33 cellular contexts compared by ENCODE assay signal in the genomic region with DNA sequence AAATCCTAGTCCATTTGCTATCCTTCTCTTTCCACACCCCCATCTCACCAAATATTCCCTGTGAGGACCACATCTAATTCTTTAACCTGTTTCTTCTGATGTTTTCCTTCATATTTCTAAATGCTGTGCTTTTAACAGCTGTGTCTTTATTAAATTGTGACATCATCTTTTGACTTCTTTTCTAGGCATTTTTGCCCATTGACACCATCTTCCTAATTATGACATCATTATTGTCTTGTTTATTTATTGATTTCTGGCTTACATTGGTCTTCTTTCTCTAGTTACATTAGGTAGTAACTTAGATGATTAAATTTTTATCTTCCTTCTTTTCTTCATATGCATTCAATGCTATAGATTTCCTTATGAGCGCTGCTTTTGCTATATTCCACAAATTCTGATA.
DNase-seq lines count a peak whose midpoint lies in the region; ATAC-seq, FAIRE-seq and TF ChIP-seq lines count a peak whose summit lies in the region.
"Had no signal": no experiment of that assay in that cellular context is flagged by ENCODE, and none has a peak within 500 bp of the region (broad histone marks: within the 10 kb centered on the region; RNA-seq: fewer than 3 reads in every experiment).

No MANE protein-coding gene starts in this region.

- ATAC-seq in HepG2: no peak
- no peak for ATAC-seq in right lobe of liver
- ATAC-seq in GM12878: no peak
- ATAC-seq in K562: no peak
- no peak for ATAC-seq in HG03025 (IDR thresholded peaks at IDR 0.05; ENCODE audit: low FRiP score, unreplicated experiment)
- ATAC-seq: A549; CD8-positive, alpha-beta T cell had no signal

- H3K9ac ChIP-seq in HepG2 (ENCODE audit: insufficient read depth, low read depth, low read length) (no peak overlapping the region), GM12878 (ENCODE audit: control insufficient read depth, insufficient read depth, low read length) (no peak overlapping the region), K562 (ENCODE audit: insufficient read depth in 1 of 2, low read depth in 2 of 2, low read length in 2 of 2) (no peak overlapping the region)
- H3K9ac ChIP-seq: BLaER1; BLaER1 treated with 17β-estradiol and CSF1 and Interleukin-3, amounts not matched to agents 10 nM and 100 nM had no signal

- RAD21 ChIA-PET in GM12878 (lab: Charles Lee; ENCODE audit: unreplicated experiment): no interaction called here

- intact Hi-C loops in HepG2 (cut with micrococcal nuclease; ENCODE audit: unreplicated experiment) (no loop called here), right lobe of liver (cut with DNase I) (no loop called here), GM12878 (cut with micrococcal nuclease; ENCODE audit: unreplicated experiment) (no loop called here), K562 (cut with micrococcal nuclease) (no loop called here)

- TF ChIP-seq EP300 in HepG2 (IDR thresholded peaks at IDR 0.05; ENCODE audit: low read depth in 2 of 2, low read length in 2 of 2): no peak
- TF ChIP-seq EP300 in HepG2 (CRISPR knock-in tag; IDR thresholded peaks at IDR 0.05; ENCODE audit: borderline replicate concordance): no peak
- TF ChIP-seq EP300 in GM12878 (IDR thresholded peaks at IDR 0.05; ENCODE audit: borderline replicate concordance in 1 of 2, control insufficient read depth in 1 of 2, low read depth in 2 of 2, low read length in 2 of 2): no peak
- no peak for TF ChIP-seq EP300 in K562 (IDR thresholded peaks at IDR 0.05; ENCODE audit: low read length)

- FAIRE-seq in HepG2 (lab: Jason Lieb, UNC): no peak
- no peak for FAIRE-seq in GM12878 (lab: Jason Lieb, UNC)
- no peak for FAIRE-seq in K562 (lab: Jason Lieb, UNC)
- FAIRE-seq: A549 had no signal

- H4K20me1 ChIP-seq in HepG2 (ENCODE audit: insufficient read depth, low read length) (no peaks in the 10 kb centered on the region), GM12878 (ENCODE audit: control insufficient read depth, insufficient read depth) (no peaks in the 10 kb centered on the region), K562 (replicated peaks; ENCODE audit: control insufficient read depth, insufficient read depth, low read length) (no peaks in the 10 kb centered on the region)
- H4K20me1 ChIP-seq: BLaER1; BLaER1 treated with 17β-estradiol and CSF1 and Interleukin-3, amounts not matched to agents 10 nM and 100 nM had no signal

- DNase-seq in HepG2 (ENCODE audit: low spot score) (no peak), right lobe of liver (no peak), GM12878 (ENCODE audit: low read depth, low spot score) (no peak), K562 (ENCODE audit: extremely low read depth in 1 of 4, low spot score in 3 of 4) (no peak), NCI-H187 (lab: John Stamatoyannopoulos, UW) (no peak), glomerular visceral epithelial cell (ENCODE audit: extremely low spot score) (no peak)
- DNase-seq: 8988T; ACHN; AML-193; BE2C; C1 segment of cervical spinal cord; Caco-2; Calu3; CD4-positive, alpha-beta memory T cell; CD4-positive, alpha-beta T cell; CD4-positive, CD25-positive, alpha-beta regulatory T cell; CD8-positive, alpha-beta memory T cell; CD8-positive, alpha-beta T cell; COR-L47; DMS 273 treated with DMSO at 0.1 percent for 48 hours; DMS153; DMS53; DMS79; DMS79 treated with DMSO at 0.1 percent for 48 hours; DND-41; EL had no signal

- TF ChIP-seq RAD21 in HepG2 (CRISPR knock-in tag; IDR thresholded peaks at IDR 0.05) (no peak), GM12878 (IDR thresholded peaks at IDR 0.05; ENCODE audit: insufficient read depth, low read depth, low read length) (no peak), K562 (CRISPR knock-in tag; conservative IDR thresholded peaks at IDR 0.05 in 1 of 2, IDR thresholded peaks at IDR 0.05 in 1 of 2) (no peak)

- H3K9me1 ChIP-seq in K562 (ENCODE audit: control insufficient read depth, insufficient read depth, low read length): no peaks in the 10 kb centered on the region

- TF ChIP-seq POLR2A in HepG2 (IDR thresholded peaks at IDR 0.05; ENCODE audit: insufficient read depth in 1 of 2, low read depth in 2 of 2, low read length in 2 of 2) (no peak), right lobe of liver (IDR thresholded peaks at IDR 0.05) (no peak), GM12878 (IDR thresholded peaks at IDR 0.05; ENCODE audit: low read depth, low read length) (no peak), K562 (conservative IDR thresholded peaks at IDR 0.05) (no peak)

- H3K79me2 ChIP-seq in HepG2 (ENCODE audit: insufficient read depth, low read length): no peaks in the 10 kb centered on the region
- no peaks in the 10 kb centered on the region for H3K79me2 ChIP-seq in GM12878 (ENCODE audit: control insufficient read depth, insufficient read depth, low read length)
- H3K79me2 ChIP-seq in K562 (ENCODE audit: control insufficient read depth, insufficient read depth, low read length): no peaks in the 10 kb centered on the region

- in situ Hi-C loops in HepG2 (cut with HindIII; ENCODE audit: extremely low pct_ligation_motif_present, low pct_unique_long_range_greater_than_20kb) (no loop called here), GM12878 (cut with MboI) (no loop called here), K562 (cut with MboI) (no loop called here)

- POLR2A ChIA-PET in HepG2 (lab: Yijun Ruan, JAX): no interaction called here
- POLR2A ChIA-PET in HEK293 (lab: Yijun Ruan, JAX): no interaction called here
- POLR2A ChIA-PET in GM12878 (lab: Charles Lee): no interaction called here
- POLR2A ChIA-PET in K562 (lab: Yijun Ruan, JAX): no interaction called here

- H3K36me3 ChIP-seq in HepG2 (replicated peaks in 1 of 2; ENCODE audit: control insufficient read depth in 1 of 2, insufficient read depth in 2 of 2, low read length in 2 of 2) (no peaks in the 10 kb centered on the region), right lobe of liver (no peaks in the 10 kb centered on the region), HEK293 (ENCODE audit: control insufficient read depth in 2 of 2, insufficient read depth in 1 of 2, low read length in 2 of 2) (no peaks in the 10 kb centered on the region), GM12878 (ENCODE audit: control insufficient read depth in 2 of 2, insufficient read depth in 2 of 2, low read length in 1 of 2) (no peaks in the 10 kb centered on the region), K562 (ENCODE audit: control insufficient read depth, insufficient read depth, low read length) (no peaks in the 10 kb centered on the region)
- H3K36me3 ChIP-seq: BE2C; BLaER1; BLaER1 treated with 17β-estradiol and CSF1 and Interleukin-3, amounts not matched to agents 10 nM and 100 nM had no signal

- CTCF ChIA-PET in HepG2 (lab: Yijun Ruan, JAX; ENCODE audit: low intra/inter-chr PET ratio, low total read pairs): no interaction called here
- CTCF ChIA-PET in HEK293 (lab: Yijun Ruan, JAX): no interaction called here
- CTCF ChIA-PET in GM12878 (lab: Yijun Ruan, JAX): no interaction called here
- CTCF ChIA-PET in K562 (lab: Yijun Ruan, JAX; ENCODE audit: low intra/inter-chr PET ratio): no interaction called here

- H3K27me3 ChIP-seq in HepG2 (ENCODE audit: control insufficient read depth in 1 of 2, insufficient read depth in 2 of 2, low read length in 2 of 2) (no peaks in the 10 kb centered on the region), right lobe of liver (no peaks in the 10 kb centered on the region), GM12878 (replicated peaks in 1 of 2; ENCODE audit: control insufficient read depth in 2 of 2, insufficient read depth in 2 of 2, low read length in 1 of 2) (no peaks in the 10 kb centered on the region), K562 (ENCODE audit: control insufficient read depth in 2 of 2, insufficient read depth in 2 of 2, low read length in 2 of 2) (no peaks in the 10 kb centered on the region)
- H3K27me3 ChIP-seq: BE2C; BLaER1; BLaER1 treated with 17β-estradiol and CSF1 and Interleukin-3, amounts not matched to agents 10 nM and 100 nM had no signal

- H2AFZ ChIP-seq in HepG2 (ENCODE audit: low read length) (no peak overlapping the region), GM12878 (ENCODE audit: control insufficient read depth, low read depth, low read length) (no peak overlapping the region), K562 (ENCODE audit: low read depth, low read length) (no peak overlapping the region)

- WGBS in HepG2 (ENCODE audit: low lambda C conversion rate): 3% methylated on average over 1 of the region's 1 CpG
- 73% methylated on average over 1 of the region's 1 CpG for WGBS in right lobe of liver (ENCODE audit: insufficient coverage, low coverage, low lambda C conversion rate, missing lambda C conversion rate)
- 37% methylated on average over 1 of the region's 1 CpG for WGBS in GM12878 (ENCODE audit: insufficient coverage, insufficient replicate concordance, low lambda C conversion rate, missing lambda C conversion rate)
- WGBS in K562 (ENCODE audit: insufficient coverage, low coverage, missing lambda C conversion rate): 0% methylated on average over 1 of the region's 1 CpG

- no TSS peak for BruUV-seq in HepG2 (replicated peaks; lab: Mats Ljungman, UMichigan)
- no TSS peak for BruUV-seq in GM12878 (replicated peaks; lab: Mats Ljungman, UMichigan)
- no TSS peak for BruUV-seq in K562 (replicated peaks; lab: Mats Ljungman, UMichigan)

- H3K9me3 ChIP-seq in HepG2 (ENCODE audit: low read length) (no peaks in the 10 kb centered on the region), right lobe of liver (no peaks in the 10 kb centered on the region), HEK293 (ENCODE audit: control insufficient read depth, insufficient read depth, low read depth, low read length) (no peaks in the 10 kb centered on the region), GM12878 (replicated peaks; ENCODE audit: control insufficient read depth, insufficient read depth, low read length) (no peaks in the 10 kb centered on the region), K562 (replicated peaks; ENCODE audit: control insufficient read depth, insufficient read depth, low read depth, low read length) (no peaks in the 10 kb centered on the region)
- H3K9me3 ChIP-seq: A549, BE2C, BLaER1, Caco-2 had no signal

- SMC1A ChIA-PET in GM12878 (lab: Charles Lee; ENCODE audit: uncharacterized antibody, unreplicated experiment): interaction anchor here (0.6 kb wide), 1 partner anchor 173 kb away, joined by 4 read pairs; no protein-coding TSS in a partner anchor

- H3K4me2 ChIP-seq in HepG2 (ENCODE audit: low read depth, low read length) (no peak overlapping the region), GM12878 (ENCODE audit: control insufficient read depth, insufficient read depth) (no peak overlapping the region), K562 (ENCODE audit: insufficient read depth, low read length) (no peak overlapping the region)
- H3K4me2 ChIP-seq: A549; BLaER1; BLaER1 treated with 17β-estradiol and CSF1 and Interleukin-3, amounts not matched to agents 10 nM and 100 nM had no signal

- TF ChIP-seq CTCF in HepG2 (CRISPR knock-in tag; IDR thresholded peaks at IDR 0.05) (no peak), right lobe of liver (IDR thresholded peaks at IDR 0.05) (no peak), HEK293 (tag by site-specific recombination; IDR thresholded peaks at IDR 0.05) (no peak), GM12878 (IDR thresholded peaks at IDR 0.05 in 2 of 3, conservative IDR thresholded peaks at IDR 0.05 in 1 of 3; ENCODE audit: control insufficient read depth in 2 of 3, extremely low read depth in 1 of 3, insufficient read depth in 1 of 3, low read depth in 3 of 3, low read length in 3 of 3) (no peak), K562 (IDR thresholded peaks at IDR 0.05 in 2 of 3, conservative IDR thresholded peaks at IDR 0.05 in 1 of 3; ENCODE audit: insufficient read depth in 2 of 3, low read depth in 1 of 3, low read length in 3 of 3) (no peak)

- H3K4me1 ChIP-seq in HepG2 (ENCODE audit: insufficient read depth, low read length) (no peaks in the 10 kb centered on the region), right lobe of liver (no peaks in the 10 kb centered on the region), HEK293 (ENCODE audit: control insufficient read depth, insufficient read depth, low read length) (no peaks in the 10 kb centered on the region), GM12878 (ENCODE audit: control insufficient read depth, insufficient read depth, low read length) (no peaks in the 10 kb centered on the region), K562 (replicated peaks in 1 of 2; ENCODE audit: control insufficient read depth in 2 of 2, insufficient read depth in 2 of 2, low read length in 2 of 2) (no peaks in the 10 kb centered on the region)
- H3K4me1 ChIP-seq: A549, BE2C, BLaER1 had no signal

- no peak overlapping the region for H3K4me3 ChIP-seq in HepG2 (replicated peaks in 1 of 3; ENCODE audit: insufficient read depth in 1 of 3, low read depth in 2 of 3, low read length in 3 of 3)
- no peak overlapping the region for H3K4me3 ChIP-seq in right lobe of liver
- no peak overlapping the region for H3K4me3 ChIP-seq in HEK293 (ENCODE audit: low read depth, low read length)
- no peak overlapping the region for H3K4me3 ChIP-seq in GM12878
- H3K4me3 ChIP-seq in K562: no peak overlapping the region
- H3K4me3 ChIP-seq: A549; BLaER1; BLaER1 treated with 17β-estradiol and CSF1 and Interleukin-3, amounts not matched to agents 10 nM and 100 nM had no signal

- no peak overlapping the region for H3K27ac ChIP-seq in HepG2 (ENCODE audit: extremely low read length, insufficient read depth, low read length)
- no peak overlapping the region for H3K27ac ChIP-seq in right lobe of liver
- no peak overlapping the region for H3K27ac ChIP-seq in HEK293 (ENCODE audit: extremely low read depth, low read depth, low read length)
- no peak overlapping the region for H3K27ac ChIP-seq in GM12878 (ENCODE audit: control insufficient read depth, insufficient read depth)
- no peak overlapping the region for H3K27ac ChIP-seq in K562 (ENCODE audit: extremely low read depth, low read depth, low read length)
- H3K27ac ChIP-seq: 22Rv1; A549; BLaER1; BLaER1 treated with 17β-estradiol and CSF1 and Interleukin-3, amounts not matched to agents 10 nM and 100 nM; C4-2B had no signal
